ENCODE assay signal across 9 cellular contexts in the genomic region with DNA sequence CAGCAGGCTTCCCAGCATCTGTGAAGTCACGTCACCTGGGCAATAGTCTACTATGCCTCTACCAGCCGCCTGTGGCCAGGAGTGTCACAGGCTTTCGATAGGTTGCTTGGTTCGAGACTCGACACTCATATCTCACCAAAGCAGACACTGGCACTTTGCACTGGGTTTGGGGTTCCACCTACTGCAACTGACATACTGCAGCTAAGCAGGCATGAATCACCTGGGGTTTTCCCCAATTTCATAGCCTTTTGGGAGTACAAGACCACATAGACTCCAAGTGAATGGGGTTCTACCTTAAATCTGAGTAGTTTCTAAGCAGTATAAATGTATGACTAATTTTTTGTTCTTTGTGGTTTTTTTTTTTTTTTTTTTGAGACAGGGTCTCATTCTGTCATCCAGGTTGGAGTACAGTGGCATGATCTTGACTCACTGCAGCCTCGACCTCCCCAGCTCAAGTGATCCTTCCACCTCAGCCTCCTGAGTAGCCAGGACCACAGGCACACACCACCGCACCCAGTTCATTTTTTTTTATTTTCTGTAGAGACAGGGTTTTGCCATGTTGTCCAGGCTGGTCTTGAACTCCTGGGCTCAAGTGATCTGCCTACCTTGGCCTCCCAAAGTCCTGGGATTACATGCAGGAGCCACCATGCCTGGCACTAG. TPM values are rescaled to one million over a fixed set of nuclear protein-coding genes. Genes with fewer than 3 reads are reported as not detected.
A peak's percentile ranks its signal among the peaks of the same experiment; 100 is the strongest.
DNase-seq lines count a peak whose midpoint lies in the region; TF ChIP-seq lines count a peak whose summit lies in the region.
"Had no signal": no experiment of that assay in that cellular context is flagged by ENCODE, and none has a peak within 500 bp of the region (broad histone marks: within the 10 kb centered on the region; RNA-seq: fewer than 3 reads in every experiment).

No MANE protein-coding gene starts in this region.

- peak overlapping the region; percentile 9; the same call in 1 of the 2 replicates for H3K4me3 Mint-ChIP-seq in HFFc6
- no peak overlapping the region for H3K4me3 Mint-ChIP-seq in CD14-positive monocyte
- H3K4me3 Mint-ChIP-seq in endodermal cell, result no peak overlapping the region

- H3K27ac Mint-ChIP-seq in HFFc6 (peak overlapping the region; percentile 69), CD14-positive monocyte (no peak overlapping the region), endodermal cell (no peak overlapping the region)

- no peak overlapping the region for H3K4me3 ChIP-seq in GM06990 (replicated peaks; ENCODE audit: low read depth, low read length)
- no peak overlapping the region for H3K4me3 ChIP-seq in endodermal cell (ENCODE audit: low read length)
- H3K4me3 ChIP-seq: pancreas had no signal

- no peaks in the 10 kb centered on the region; the same call in 1 of the 2 replicates for H3K27me3 Mint-ChIP-seq in HFFc6 (ENCODE audit: insufficient read depth)
- peaks cover 0 to 3% (median 0%) of the 10 kb centered on the region in 3 donors for H3K27me3 Mint-ChIP-seq in CD14-positive monocyte (ENCODE audit: low read depth in 3 of 3)
- no peaks in the 10 kb centered on the region for H3K27me3 Mint-ChIP-seq in endodermal cell (ENCODE audit: insufficient read depth)

- H3K9me3 ChIP-seq in endodermal cell (ENCODE audit: control insufficient read depth, low read length), result no peaks in the 10 kb centered on the region
- H3K9me3 ChIP-seq: pancreas had no signal

- peak; percentile 22 for DNase-seq in GM06990 (ENCODE audit: extremely low read depth, insufficient read length)
- no peak for DNase-seq in HFFc6
- DNase-seq in activated CD4-positive, CD25-positive, alpha-beta regulatory T cell treated with anti-CD3 and anti-CD28 coated beads, Interleukin-2, amount 50 U/mL, for 72 hours, result peak; percentile 67
- peak; percentile 93 for DNase-seq in kidney tubule cell (ENCODE audit: low spot score)
- no peak for DNase-seq in caudate nucleus (lab: John Stamatoyannopoulos, UW)
- no peak for DNase-seq in dedifferentiated amniotic fluid mesenchymal stem cell (ENCODE audit: extremely low spot score)
- DNase-seq in CD14-positive monocyte (ENCODE audit: low spot score), result no peak
- no peak for DNase-seq in endodermal cell
- DNase-seq: pancreas had no signal

- no peaks in the 10 kb centered on the region for H3K36me3 ChIP-seq in GM06990 (ENCODE audit: control insufficient read depth, insufficient read depth, low read length)
- no peaks in the 10 kb centered on the region for H3K36me3 ChIP-seq in endodermal cell (ENCODE audit: control insufficient read depth, insufficient read depth, low read length)
- H3K36me3 ChIP-seq: pancreas had no signal

- no peak overlapping the region for H3K9ac ChIP-seq in endodermal cell (ENCODE audit: extremely low read depth, low read length, poor library complexity, severe bottlenecking)

- intact Hi-C loops in CD14-positive monocyte (cut with micrococcal nuclease), result no loop called here

- H3K27me3 ChIP-seq in GM06990 (replicated peaks; ENCODE audit: control insufficient read depth, insufficient read depth, low read length) (no peaks in the 10 kb centered on the region), endodermal cell (ENCODE audit: control insufficient read depth, insufficient read depth, low read length, poor library complexity, severe bottlenecking) (no peaks in the 10 kb centered on the region)
- H3K27me3 ChIP-seq: pancreas had no signal

- H3K4me1 Mint-ChIP-seq in HFFc6 (ENCODE audit: low read depth) (peaks cover 75% of the 10 kb centered on the region), CD14-positive monocyte (peaks cover 16% of the 10 kb centered on the region), endodermal cell (peaks cover 23% of the 10 kb centered on the region)

- TF ChIP-seq CTCF in GM06990 (IDR thresholded peaks at IDR 0.05; ENCODE audit: insufficient read depth, low read length, poor library complexity, severe bottlenecking) (no peak), HFFc6 (IDR thresholded peaks at IDR 0.05) (no peak), CD14-positive monocyte (IDR thresholded peaks at IDR 0.05) (no peak), endodermal cell (conservative IDR thresholded peaks at IDR 0.05) (no peak)

- H3K27ac ChIP-seq in caudate nucleus (ENCODE audit: low read depth, low read length), result no peak overlapping the region
- H3K27ac ChIP-seq in endodermal cell (ENCODE audit: low read depth, low read length), result no peak overlapping the region
- H3K27ac ChIP-seq: pancreas had no signal

- 93 to 100% methylated on average over 5 to 7 of the region's 7 CpGs for WGBS in endodermal cell (ENCODE audit: insufficient coverage in 1 of 2, insufficient read length in 1 of 2), 2 experiments

- H3K9me3 Mint-ChIP-seq in HFFc6, result no peaks in the 10 kb centered on the region
- H3K9me3 Mint-ChIP-seq in CD14-positive monocyte, result no peaks in the 10 kb centered on the region
- H3K9me3 Mint-ChIP-seq in endodermal cell, result no peaks in the 10 kb centered on the region

- H3K36me3 Mint-ChIP-seq in HFFc6 (ENCODE audit: low read depth) (no peaks in the 10 kb centered on the region; the same call in 1 of the 2 replicates), CD14-positive monocyte (peaks cover 16 to 18% of the 10 kb centered on the region in 2 donors), endodermal cell (ENCODE audit: low read depth) (no peaks in the 10 kb centered on the region)

- H3K4me1 ChIP-seq in endodermal cell (ENCODE audit: control insufficient read depth, insufficient read depth, low read length), result no peaks in the 10 kb centered on the region

RNA-seq across cellular contexts. Expression of a gene that starts 32.1 kb away (rescaled TPM):
- 10 to 100 TPM; 10.6 to 14.5 (median 12.1) TPM for total RNA-seq in HFFc6 (2021; fragmentation: NEBNext Ultra II Directional; extraction: Animal tissue kit (Norgen Biotek cat#: 25700))
- 10 to 100 TPM; 13.4 to 17.3 TPM for polyA plus RNA-seq in CD14-positive monocyte
- 10 to 100 TPM; 15.3 to 16.6 TPM for total RNA-seq in endodermal cell
- polyA plus RNA-seq in endodermal cell (2013, experiment 1 of 2), result 16.2 TPM
- 12.4 TPM for polyA plus RNA-seq in endodermal cell (2013, experiment 2 of 2)

RNA-seq across cellular contexts. Expression of a gene that starts 32.2 kb away (rescaled TPM):
- 1 to 10 TPM; 3.1 to 5.2 (median 3.4) TPM for total RNA-seq in HFFc6 (2021; fragmentation: NEBNext Ultra II Directional; extraction: Animal tissue kit (Norgen Biotek cat#: 25700))
- polyA plus RNA-seq in CD14-positive monocyte, result under 1 TPM; 0.11 to 0.86 TPM
- 10 to 100 TPM; 15.9 to 23.2 TPM for total RNA-seq in endodermal cell
- polyA plus RNA-seq in endodermal cell (2013, experiment 1 of 2), result 9.5 TPM
- 8.9 TPM for polyA plus RNA-seq in endodermal cell (2013, experiment 2 of 2)

RNA-seq across cellular contexts. Expression of a gene that starts 52.4 kb away (rescaled TPM):
- 1 to 10 TPM; 4.4 to 8.0 (median 6.2) TPM for total RNA-seq in HFFc6 (2021; fragmentation: NEBNext Ultra II Directional; extraction: Animal tissue kit (Norgen Biotek cat#: 25700))
- polyA plus RNA-seq in CD14-positive monocyte, result 1 to 10 TPM; 1.3 to 2.5 TPM
- total RNA-seq in endodermal cell, result 1 to 10 TPM; 1.5 to 2.6 TPM
- polyA plus RNA-seq in endodermal cell (2013, experiment 1 of 2), result 0.61 TPM
- polyA plus RNA-seq in endodermal cell (2013, experiment 2 of 2), result 1.4 TPM

Comparison
In these comparisons a context has a peak if more than half of its experiments do, and no peak if none do; other contexts are left out.
1. DNase-seq: peak in GM06990 (single experiment), activated CD4-positive, CD25-positive, alpha-beta regulatory T cell treated with anti-CD3 and anti-CD28 coated beads, Interleukin-2, amount 50 U/mL, for 72 hours (single experiment) and kidney tubule cell (single experiment); none in HFFc6 (single experiment), caudate nucleus (0 of 61), dedifferentiated amniotic fluid mesenchymal stem cell (single experiment), CD14-positive monocyte (single experiment) and endodermal cell (single experiment).